2 cellular contexts compared by ENCODE assay signal in the genomic region with DNA sequence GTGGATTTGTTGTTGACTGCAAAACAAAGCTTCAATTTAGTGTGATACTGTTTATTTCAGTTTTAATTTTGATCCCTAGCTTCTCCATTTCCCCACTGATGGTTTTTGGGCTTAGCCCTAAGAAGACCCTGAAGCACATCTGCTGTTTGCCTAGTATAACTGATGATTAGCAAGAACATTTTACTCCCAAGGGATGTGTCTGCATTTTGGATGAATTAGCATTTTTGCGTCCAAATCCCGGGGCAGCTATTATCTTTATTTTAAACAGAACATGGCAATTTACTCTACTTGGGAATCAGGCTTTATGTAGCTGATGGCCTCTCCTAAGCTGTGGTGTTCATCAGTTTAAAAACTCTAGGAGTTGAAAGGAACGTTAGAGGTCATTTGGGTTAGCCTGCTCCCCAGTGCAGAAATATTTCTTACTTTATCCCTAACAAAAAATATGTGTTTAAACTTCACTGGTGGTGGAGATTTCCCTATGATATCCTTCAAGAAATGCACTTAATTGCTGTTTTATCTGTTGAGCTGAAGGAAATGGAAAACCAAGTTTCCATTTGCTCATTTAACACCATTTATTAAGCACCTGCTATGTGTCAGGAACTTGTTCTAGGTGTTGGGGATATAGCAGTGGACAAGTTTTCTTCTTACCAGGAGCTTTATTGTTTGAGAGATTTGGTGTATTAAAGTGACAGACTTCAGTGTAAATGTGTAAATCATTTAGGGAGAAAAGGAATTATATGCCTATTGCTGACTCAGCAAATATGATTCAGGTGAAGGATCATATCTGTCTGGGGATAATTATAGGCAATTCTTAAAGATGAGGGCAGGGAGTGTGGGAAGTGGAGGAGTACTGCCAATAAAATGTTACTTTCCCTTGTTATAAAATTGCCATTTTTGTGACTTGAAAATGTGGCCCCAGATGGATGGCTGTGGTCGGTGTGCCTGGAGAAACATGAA.
TF ChIP-seq lines count a peak whose summit lies in the region.

No MANE protein-coding gene starts in this region.

TF ChIP-seq in SK-N-SH, 30 proteins besides CTCF, POLR2A, EP300 and RAD21 (continued from another document):
- TF ChIP-seq, protein P1, sequence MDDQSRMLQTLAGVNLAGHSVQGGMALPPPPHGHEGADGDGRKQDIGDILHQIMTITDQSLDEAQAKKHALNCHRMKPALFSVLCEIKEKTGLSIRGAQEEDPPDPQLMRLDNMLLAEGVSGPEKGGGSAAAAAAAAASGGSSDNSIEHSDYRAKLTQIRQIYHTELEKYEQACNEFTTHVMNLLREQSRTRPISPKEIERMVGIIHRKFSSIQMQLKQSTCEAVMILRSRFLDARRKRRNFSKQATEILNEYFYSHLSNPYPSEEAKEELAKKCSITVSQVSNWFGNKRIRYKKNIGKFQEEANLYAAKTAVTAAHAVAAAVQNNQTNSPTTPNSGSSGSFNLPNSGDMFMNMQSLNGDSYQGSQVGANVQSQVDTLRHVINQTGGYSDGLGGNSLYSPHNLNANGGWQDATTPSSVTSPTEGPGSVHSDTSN (IDR thresholded peaks at IDR 0.05), result no peak
- TF ChIP-seq TCF12 (IDR thresholded peaks at IDR 0.05) (no peak), RCOR1 (IDR thresholded peaks at IDR 0.05; ENCODE audit: low read length) (no peak), EZH2phosphoT487 (IDR thresholded peaks at IDR 0.05; ENCODE audit: borderline replicate concordance, low read depth) (no peak), GABPA (IDR thresholded peaks at IDR 0.05; ENCODE audit: low read depth) (no peak), JUND (IDR thresholded peaks at IDR 0.05) (no peak), NRF1 (IDR thresholded peaks at IDR 0.05; ENCODE audit: low read depth, low read length) (no peak), RFX5 (IDR thresholded peaks at IDR 0.05; ENCODE audit: low read length) (no peak), GATA2 (CRISPR knock-in tag; IDR thresholded peaks at IDR 0.05) (no peak), TAF1 (IDR thresholded peaks at IDR 0.05; ENCODE audit: borderline replicate concordance, low read depth, low read length) (no peak), FOSL2 (IDR thresholded peaks at IDR 0.05; ENCODE audit: borderline replicate concordance, low read depth) (no peak), RXRA (IDR thresholded peaks at IDR 0.05; ENCODE audit: borderline replicate concordance, low read depth) (no peak)
- TF ChIP-seq, protein P2, sequence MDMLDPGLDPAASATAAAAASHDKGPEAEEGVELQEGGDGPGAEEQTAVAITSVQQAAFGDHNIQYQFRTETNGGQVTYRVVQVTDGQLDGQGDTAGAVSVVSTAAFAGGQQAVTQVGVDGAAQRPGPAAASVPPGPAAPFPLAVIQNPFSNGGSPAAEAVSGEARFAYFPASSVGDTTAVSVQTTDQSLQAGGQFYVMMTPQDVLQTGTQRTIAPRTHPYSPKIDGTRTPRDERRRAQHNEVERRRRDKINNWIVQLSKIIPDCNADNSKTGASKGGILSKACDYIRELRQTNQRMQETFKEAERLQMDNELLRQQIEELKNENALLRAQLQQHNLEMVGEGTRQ (IDR thresholded peaks at IDR 0.05; ENCODE audit: borderline replicate concordance, low read depth, low read length), result no peak
- TF ChIP-seq, protein P3, sequence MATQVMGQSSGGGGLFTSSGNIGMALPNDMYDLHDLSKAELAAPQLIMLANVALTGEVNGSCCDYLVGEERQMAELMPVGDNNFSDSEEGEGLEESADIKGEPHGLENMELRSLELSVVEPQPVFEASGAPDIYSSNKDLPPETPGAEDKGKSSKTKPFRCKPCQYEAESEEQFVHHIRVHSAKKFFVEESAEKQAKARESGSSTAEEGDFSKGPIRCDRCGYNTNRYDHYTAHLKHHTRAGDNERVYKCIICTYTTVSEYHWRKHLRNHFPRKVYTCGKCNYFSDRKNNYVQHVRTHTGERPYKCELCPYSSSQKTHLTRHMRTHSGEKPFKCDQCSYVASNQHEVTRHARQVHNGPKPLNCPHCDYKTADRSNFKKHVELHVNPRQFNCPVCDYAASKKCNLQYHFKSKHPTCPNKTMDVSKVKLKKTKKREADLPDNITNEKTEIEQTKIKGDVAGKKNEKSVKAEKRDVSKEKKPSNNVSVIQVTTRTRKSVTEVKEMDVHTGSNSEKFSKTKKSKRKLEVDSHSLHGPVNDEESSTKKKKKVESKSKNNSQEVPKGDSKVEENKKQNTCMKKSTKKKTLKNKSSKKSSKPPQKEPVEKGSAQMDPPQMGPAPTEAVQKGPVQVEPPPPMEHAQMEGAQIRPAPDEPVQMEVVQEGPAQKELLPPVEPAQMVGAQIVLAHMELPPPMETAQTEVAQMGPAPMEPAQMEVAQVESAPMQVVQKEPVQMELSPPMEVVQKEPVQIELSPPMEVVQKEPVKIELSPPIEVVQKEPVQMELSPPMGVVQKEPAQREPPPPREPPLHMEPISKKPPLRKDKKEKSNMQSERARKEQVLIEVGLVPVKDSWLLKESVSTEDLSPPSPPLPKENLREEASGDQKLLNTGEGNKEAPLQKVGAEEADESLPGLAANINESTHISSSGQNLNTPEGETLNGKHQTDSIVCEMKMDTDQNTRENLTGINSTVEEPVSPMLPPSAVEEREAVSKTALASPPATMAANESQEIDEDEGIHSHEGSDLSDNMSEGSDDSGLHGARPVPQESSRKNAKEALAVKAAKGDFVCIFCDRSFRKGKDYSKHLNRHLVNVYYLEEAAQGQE (IDR thresholded peaks at IDR 0.05; ENCODE audit: low read depth, low read length), result no peak
- TF ChIP-seq, protein P4, sequence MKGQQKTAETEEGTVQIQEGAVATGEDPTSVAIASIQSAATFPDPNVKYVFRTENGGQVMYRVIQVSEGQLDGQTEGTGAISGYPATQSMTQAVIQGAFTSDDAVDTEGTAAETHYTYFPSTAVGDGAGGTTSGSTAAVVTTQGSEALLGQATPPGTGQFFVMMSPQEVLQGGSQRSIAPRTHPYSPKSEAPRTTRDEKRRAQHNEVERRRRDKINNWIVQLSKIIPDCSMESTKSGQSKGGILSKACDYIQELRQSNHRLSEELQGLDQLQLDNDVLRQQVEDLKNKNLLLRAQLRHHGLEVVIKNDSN (IDR thresholded peaks at IDR 0.05; ENCODE audit: borderline replicate concordance, low read depth), result no peak
- TF ChIP-seq, protein P5, sequence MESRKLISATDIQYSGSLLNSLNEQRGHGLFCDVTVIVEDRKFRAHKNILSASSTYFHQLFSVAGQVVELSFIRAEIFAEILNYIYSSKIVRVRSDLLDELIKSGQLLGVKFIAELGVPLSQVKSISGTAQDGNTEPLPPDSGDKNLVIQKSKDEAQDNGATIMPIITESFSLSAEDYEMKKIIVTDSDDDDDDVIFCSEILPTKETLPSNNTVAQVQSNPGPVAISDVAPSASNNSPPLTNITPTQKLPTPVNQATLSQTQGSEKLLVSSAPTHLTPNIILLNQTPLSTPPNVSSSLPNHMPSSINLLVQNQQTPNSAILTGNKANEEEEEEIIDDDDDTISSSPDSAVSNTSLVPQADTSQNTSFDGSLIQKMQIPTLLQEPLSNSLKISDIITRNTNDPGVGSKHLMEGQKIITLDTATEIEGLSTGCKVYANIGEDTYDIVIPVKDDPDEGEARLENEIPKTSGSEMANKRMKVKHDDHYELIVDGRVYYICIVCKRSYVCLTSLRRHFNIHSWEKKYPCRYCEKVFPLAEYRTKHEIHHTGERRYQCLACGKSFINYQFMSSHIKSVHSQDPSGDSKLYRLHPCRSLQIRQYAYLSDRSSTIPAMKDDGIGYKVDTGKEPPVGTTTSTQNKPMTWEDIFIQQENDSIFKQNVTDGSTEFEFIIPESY (IDR thresholded peaks at IDR 0.05; ENCODE audit: borderline replicate concordance, low read depth), result no peak

TF ChIP-seq in SK-N-SH treated with all-trans-retinoic acid at 6 μM for 48 hours, 23 proteins besides CTCF, POLR2A, EP300 and RAD21 (continued from another document):
- TF ChIP-seq, protein P6, sequence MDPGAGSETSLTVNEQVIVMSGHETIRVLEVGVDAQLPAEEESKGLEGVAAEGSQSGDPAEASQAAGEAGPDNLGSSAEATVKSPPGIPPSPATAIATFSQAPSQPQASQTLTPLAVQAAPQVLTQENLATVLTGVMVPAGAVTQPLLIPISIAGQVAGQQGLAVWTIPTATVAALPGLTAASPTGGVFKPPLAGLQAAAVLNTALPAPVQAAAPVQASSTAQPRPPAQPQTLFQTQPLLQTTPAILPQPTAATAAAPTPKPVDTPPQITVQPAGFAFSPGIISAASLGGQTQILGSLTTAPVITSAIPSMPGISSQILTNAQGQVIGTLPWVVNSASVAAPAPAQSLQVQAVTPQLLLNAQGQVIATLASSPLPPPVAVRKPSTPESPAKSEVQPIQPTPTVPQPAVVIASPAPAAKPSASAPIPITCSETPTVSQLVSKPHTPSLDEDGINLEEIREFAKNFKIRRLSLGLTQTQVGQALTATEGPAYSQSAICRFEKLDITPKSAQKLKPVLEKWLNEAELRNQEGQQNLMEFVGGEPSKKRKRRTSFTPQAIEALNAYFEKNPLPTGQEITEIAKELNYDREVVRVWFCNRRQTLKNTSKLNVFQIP (CRISPR knock-in tag; IDR thresholded peaks at IDR 0.05; ENCODE audit: borderline replicate concordance, low read depth), result no peak
- no peak for TF ChIP-seq ZNF70 (CRISPR knock-in tag; IDR thresholded peaks at IDR 0.05)
- no peak for TF ChIP-seq ZNF8 (CRISPR knock-in tag; IDR thresholded peaks at IDR 0.05)
- no peak for TF ChIP-seq RARB (CRISPR knock-in tag; IDR thresholded peaks at IDR 0.05)
- no peak for TF ChIP-seq GLIS3 (CRISPR knock-in tag; IDR thresholded peaks at IDR 0.05)
- TF ChIP-seq, protein P7, sequence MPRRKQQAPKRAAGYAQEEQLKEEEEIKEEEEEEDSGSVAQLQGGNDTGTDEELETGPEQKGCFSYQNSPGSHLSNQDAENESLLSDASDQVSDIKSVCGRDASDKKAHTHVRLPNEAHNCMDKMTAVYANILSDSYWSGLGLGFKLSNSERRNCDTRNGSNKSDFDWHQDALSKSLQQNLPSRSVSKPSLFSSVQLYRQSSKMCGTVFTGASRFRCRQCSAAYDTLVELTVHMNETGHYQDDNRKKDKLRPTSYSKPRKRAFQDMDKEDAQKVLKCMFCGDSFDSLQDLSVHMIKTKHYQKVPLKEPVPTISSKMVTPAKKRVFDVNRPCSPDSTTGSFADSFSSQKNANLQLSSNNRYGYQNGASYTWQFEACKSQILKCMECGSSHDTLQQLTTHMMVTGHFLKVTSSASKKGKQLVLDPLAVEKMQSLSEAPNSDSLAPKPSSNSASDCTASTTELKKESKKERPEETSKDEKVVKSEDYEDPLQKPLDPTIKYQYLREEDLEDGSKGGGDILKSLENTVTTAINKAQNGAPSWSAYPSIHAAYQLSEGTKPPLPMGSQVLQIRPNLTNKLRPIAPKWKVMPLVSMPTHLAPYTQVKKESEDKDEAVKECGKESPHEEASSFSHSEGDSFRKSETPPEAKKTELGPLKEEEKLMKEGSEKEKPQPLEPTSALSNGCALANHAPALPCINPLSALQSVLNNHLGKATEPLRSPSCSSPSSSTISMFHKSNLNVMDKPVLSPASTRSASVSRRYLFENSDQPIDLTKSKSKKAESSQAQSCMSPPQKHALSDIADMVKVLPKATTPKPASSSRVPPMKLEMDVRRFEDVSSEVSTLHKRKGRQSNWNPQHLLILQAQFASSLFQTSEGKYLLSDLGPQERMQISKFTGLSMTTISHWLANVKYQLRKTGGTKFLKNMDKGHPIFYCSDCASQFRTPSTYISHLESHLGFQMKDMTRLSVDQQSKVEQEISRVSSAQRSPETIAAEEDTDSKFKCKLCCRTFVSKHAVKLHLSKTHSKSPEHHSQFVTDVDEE (CRISPR knock-in tag; IDR thresholded peaks at IDR 0.05), result no peak
TF ChIP-seq in SK-N-SH treated with all-trans-retinoic acid at 6 μM for 48 hours: peak in this region for 0.
